Comparison of ENCODE assay signal across 24 cellular contexts in genomic region chr9:68651280-68651893, GRCh38. TPM values are rescaled to one million over a fixed set of nuclear protein-coding genes. Genes with fewer than 3 reads are reported as not detected.
A peak's percentile ranks its signal among the peaks of the same experiment; 100 is the strongest.
DNase-seq lines count a peak whose midpoint lies in the region; ATAC-seq and TF ChIP-seq lines count a peak whose summit lies in the region.
"Had no signal": no experiment of that assay in that cellular context is flagged by ENCODE, and none has a peak within 500 bp of the region (broad histone marks: within the 10 kb centered on the region; RNA-seq: fewer than 3 reads in every experiment).

No MANE protein-coding gene starts in this region.

- H3K4me1 ChIP-seq in uterus = no peaks in the 10 kb centered on the region
- H3K4me1 ChIP-seq: breast epithelium, heart right ventricle, psoas muscle, SJSA1, tibial nerve had no signal

- H3K4me1 Mint-ChIP-seq in activated naive CD4-positive, alpha-beta T cell treated with anti-CD3 and anti-CD28 coated beads for 36 hours (ENCODE audit: low read depth) = peaks cover 23% of the 10 kb centered on the region
- H3K4me1 Mint-ChIP-seq in activated naive CD4-positive, alpha-beta T cell treated with anti-CD3 and anti-CD28 coated beads, Interleukin-2, amount 10 ng/mL, durations not matched to agents 7 days and 5 days = no peaks in the 10 kb centered on the region
- H3K4me1 Mint-ChIP-seq in T-helper 2 cell treated with Interferon-gamma antibody and Interleukin-4, amounts not matched to agents 5 μg/mL and 100 μg/mL, for 36 hours (ENCODE audit: low read depth) = peaks cover 19% of the 10 kb centered on the region
- peaks cover 50 to 75% of the 10 kb centered on the region in 2 donors for H3K4me1 Mint-ChIP-seq in stimulated activated naive B cell treated with anti-CD40 and anti-IgM and Interleukin-4, amounts not matched to agents 10 μg/mL and 1 μg/mL and 100 μg/mL, for 72 hours
- H3K4me1 Mint-ChIP-seq: H9, immature natural killer cell had no signal

- H3K27ac Mint-ChIP-seq in activated naive CD4-positive, alpha-beta T cell treated with anti-CD3 and anti-CD28 coated beads for 36 hours = peak overlapping the region; percentile 22
- no peak overlapping the region for H3K27ac Mint-ChIP-seq in activated naive CD4-positive, alpha-beta T cell treated with anti-CD3 and anti-CD28 coated beads, Interleukin-2, amount 10 ng/mL, durations not matched to agents 7 days and 5 days
- H3K27ac Mint-ChIP-seq in T-helper 2 cell treated with Interferon-gamma antibody and Interleukin-4, amounts not matched to agents 5 μg/mL and 100 μg/mL, for 36 hours = no peak overlapping the region
- H3K27ac Mint-ChIP-seq in stimulated activated naive B cell treated with anti-CD40 and anti-IgM and Interleukin-4, amounts not matched to agents 10 μg/mL and 1 μg/mL and 100 μg/mL, for 72 hours = peak overlapping the region; percentile 91
- H3K27ac Mint-ChIP-seq: CD8-positive, alpha-beta T cell; H9; immature natural killer cell had no signal

- H3K27me3 ChIP-seq in uterus = peaks cover 0 to 6% of the 10 kb centered on the region in 2 donors
- H3K27me3 ChIP-seq: breast epithelium, SJSA1, tibial nerve had no signal

- TF ChIP-seq CTCF in uterus (IDR thresholded peaks at IDR 0.05) (no peak), GM20000 (IDR thresholded peaks at IDR 0.05; ENCODE audit: extremely low read depth, missing control alignments) (no peak)

- no peak for DNase-seq in activated naive CD4-positive, alpha-beta T cell treated with anti-CD3 and anti-CD28 coated beads for 36 hours
- no peak for DNase-seq in activated naive CD4-positive, alpha-beta T cell treated with anti-CD3 and anti-CD28 coated beads, Interleukin-2, amount 10 ng/mL, durations not matched to agents 7 days and 5 days
- peak; percentile 52 for DNase-seq in T-helper 2 cell treated with Interferon-gamma antibody and Interleukin-4, amounts not matched to agents 5 μg/mL and 100 μg/mL, for 36 hours (ENCODE audit: low spot score)
- no peak for DNase-seq in stimulated activated naive B cell treated with anti-CD40 and anti-IgM and Interleukin-4, amounts not matched to agents 10 μg/mL and 1 μg/mL and 100 μg/mL, for 72 hours
- DNase-seq in uterus (no peak), GM20000 (ENCODE audit: low spot score) (no peak), NCI-H510A treated with DMSO at 0.1 percent for 48 hours (lab: John Stamatoyannopoulos, UW) (no peak)
- DNase-seq: activated CD4-positive, CD25-positive, alpha-beta regulatory T cell; activated CD8-positive, alpha-beta memory T cell treated with anti-CD3 and anti-CD28 coated beads, Interleukin-2, amount 50 U/mL, for 48 hours; CD8-positive, alpha-beta T cell; DMS53; H9; heart right ventricle; immature natural killer cell; NCI-H774; psoas muscle; stimulated activated naive CD4-positive, alpha-beta T cell had no signal

- CTCF ChIA-PET in activated naive CD4-positive, alpha-beta T cell treated with anti-CD3 and anti-CD28 coated beads for 36 hours (lab: Charles Lee) = no interaction called here
- CTCF ChIA-PET in activated naive CD4-positive, alpha-beta T cell treated with anti-CD3 and anti-CD28 coated beads, Interleukin-2, amount 10 ng/mL, durations not matched to agents 7 days and 5 days (lab: Charles Lee) = interaction anchor here (1.9 kb wide), 1 partner anchor 68 kb away, joined by 7 read pairs; no protein-coding TSS in a partner anchor

- intact Hi-C loops in activated naive CD4-positive, alpha-beta T cell treated with anti-CD3 and anti-CD28 coated beads for 36 hours (cut with micrococcal nuclease) = loop anchor here (5.0 kb wide), 1 partner anchor 49 kb away; no protein-coding TSS in a partner anchor
- intact Hi-C loops in uterus (cut with DNase I; ENCODE audit: low total_unique reads) = no loop called here

- no peak overlapping the region for H3K4me3 ChIP-seq in uterus
- H3K4me3 ChIP-seq: breast epithelium, coronary artery, heart right ventricle, psoas muscle, SJSA1, tibial nerve had no signal

- no peaks in the 10 kb centered on the region for H3K9me3 ChIP-seq in uterus
- H3K9me3 ChIP-seq: breast epithelium, heart right ventricle, psoas muscle, SJSA1, tibial nerve had no signal

- no peaks in the 10 kb centered on the region for H3K9me3 Mint-ChIP-seq in activated naive CD4-positive, alpha-beta T cell treated with anti-CD3 and anti-CD28 coated beads for 36 hours
- H3K9me3 Mint-ChIP-seq in activated naive CD4-positive, alpha-beta T cell treated with anti-CD3 and anti-CD28 coated beads, Interleukin-2, amount 10 ng/mL, durations not matched to agents 7 days and 5 days = no peaks in the 10 kb centered on the region
- no peaks in the 10 kb centered on the region for H3K9me3 Mint-ChIP-seq in T-helper 2 cell treated with Interferon-gamma antibody and Interleukin-4, amounts not matched to agents 5 μg/mL and 100 μg/mL, for 36 hours
- H3K9me3 Mint-ChIP-seq in stimulated activated naive B cell treated with anti-CD40 and anti-IgM and Interleukin-4, amounts not matched to agents 10 μg/mL and 1 μg/mL and 100 μg/mL, for 72 hours = peaks cover 2 to 3% of the 10 kb centered on the region in 2 donors
- H3K9me3 Mint-ChIP-seq: CD8-positive, alpha-beta T cell; H9; immature natural killer cell had no signal

- TF ChIP-seq POLR2A in uterus (IDR thresholded peaks at IDR 0.05) = no peak

- H3K36me3 Mint-ChIP-seq in activated naive CD4-positive, alpha-beta T cell treated with anti-CD3 and anti-CD28 coated beads for 36 hours (ENCODE audit: low read depth) = no peaks in the 10 kb centered on the region
- H3K36me3 Mint-ChIP-seq in activated naive CD4-positive, alpha-beta T cell treated with anti-CD3 and anti-CD28 coated beads, Interleukin-2, amount 10 ng/mL, durations not matched to agents 7 days and 5 days = no peaks in the 10 kb centered on the region
- H3K36me3 Mint-ChIP-seq in T-helper 2 cell treated with Interferon-gamma antibody and Interleukin-4, amounts not matched to agents 5 μg/mL and 100 μg/mL, for 36 hours (ENCODE audit: low read depth) = no peaks in the 10 kb centered on the region
- H3K36me3 Mint-ChIP-seq in stimulated activated naive B cell treated with anti-CD40 and anti-IgM and Interleukin-4, amounts not matched to agents 10 μg/mL and 1 μg/mL and 100 μg/mL, for 72 hours = peaks cover 0 to 14% of the 10 kb centered on the region in 2 donors
- H3K36me3 Mint-ChIP-seq: CD8-positive, alpha-beta T cell; immature natural killer cell had no signal

- no peak overlapping the region for H3K27ac ChIP-seq in uterus
- H3K27ac ChIP-seq: breast epithelium, coronary artery, heart right ventricle, psoas muscle, SJSA1, tibial nerve had no signal

- H3K36me3 ChIP-seq in uterus = no peaks in the 10 kb centered on the region
- H3K36me3 ChIP-seq: breast epithelium, heart right ventricle, SJSA1, tibial nerve had no signal

- ATAC-seq in GM19025 (IDR thresholded peaks at IDR 0.05; ENCODE audit: low read depth, unreplicated experiment) = peak; percentile 36
- peak; percentile 23 to 31 for ATAC-seq in stimulated activated naive B cell treated with anti-CD40 and anti-IgM and Interleukin-4, amounts not matched to agents 10 μg/mL and 1 μg/mL and 100 μg/mL, for 72 hours (replicated peaks)
- ATAC-seq: CD8-positive, alpha-beta T cell; heart right ventricle; Panc1; psoas muscle had no signal

- H3K4me3 Mint-ChIP-seq in activated naive CD4-positive, alpha-beta T cell treated with anti-CD3 and anti-CD28 coated beads for 36 hours = no peak overlapping the region
- H3K4me3 Mint-ChIP-seq in activated naive CD4-positive, alpha-beta T cell treated with anti-CD3 and anti-CD28 coated beads, Interleukin-2, amount 10 ng/mL, durations not matched to agents 7 days and 5 days = no peak overlapping the region
- H3K4me3 Mint-ChIP-seq in T-helper 2 cell treated with Interferon-gamma antibody and Interleukin-4, amounts not matched to agents 5 μg/mL and 100 μg/mL, for 36 hours = no peak overlapping the region
- peak overlapping the region; percentile 19 to 37 for H3K4me3 Mint-ChIP-seq in stimulated activated naive B cell treated with anti-CD40 and anti-IgM and Interleukin-4, amounts not matched to agents 10 μg/mL and 1 μg/mL and 100 μg/mL, for 72 hours
- H3K4me3 Mint-ChIP-seq: CD8-positive, alpha-beta T cell; H9; immature natural killer cell had no signal

- peaks cover 16% of the 10 kb centered on the region for H3K27me3 Mint-ChIP-seq in activated naive CD4-positive, alpha-beta T cell treated with anti-CD3 and anti-CD28 coated beads for 36 hours (ENCODE audit: low read depth)
- H3K27me3 Mint-ChIP-seq in activated naive CD4-positive, alpha-beta T cell treated with anti-CD3 and anti-CD28 coated beads, Interleukin-2, amount 10 ng/mL, durations not matched to agents 7 days and 5 days = peaks cover 4% of the 10 kb centered on the region
- H3K27me3 Mint-ChIP-seq in T-helper 2 cell treated with Interferon-gamma antibody and Interleukin-4, amounts not matched to agents 5 μg/mL and 100 μg/mL, for 36 hours (ENCODE audit: low read depth) = no peaks in the 10 kb centered on the region
- H3K27me3 Mint-ChIP-seq in stimulated activated naive B cell treated with anti-CD40 and anti-IgM and Interleukin-4, amounts not matched to agents 10 μg/mL and 1 μg/mL and 100 μg/mL, for 72 hours = no peaks in the 10 kb centered on the region

RNA-seq across cellular contexts. Expression of gene PIP5K1B, which starts 53.7 kb away (rescaled TPM):
- under 1 TPM; 0.38 to 0.42 TPM for total RNA-seq in activated naive CD4-positive, alpha-beta T cell treated with anti-CD3 and anti-CD28 coated beads for 36 hours
- 1 to 10 TPM in 3 of 4 donors, under 1 TPM in 1; 0.29 to 8.2 (median 4.1) TPM for total RNA-seq in uterus
- total RNA-seq: M059J, SJSA1 had no signal

Comparison
In these comparisons a context has a peak if more than half of its experiments do, and no peak if none do; other contexts are left out.
1. H3K27ac Mint-ChIP-seq: peak in activated naive CD4-positive, alpha-beta T cell treated with anti-CD3 and anti-CD28 coated beads for 36 hours (single experiment) and stimulated activated naive B cell treated with anti-CD40 and anti-IgM and Interleukin-4, amounts not matched to agents 10 μg/mL and 1 μg/mL and 100 μg/mL, for 72 hours (single experiment); none in activated naive CD4-positive, alpha-beta T cell treated with anti-CD3 and anti-CD28 coated beads, Interleukin-2, amount 10 ng/mL, durations not matched to agents 7 days and 5 days (single experiment) and T-helper 2 cell treated with Interferon-gamma antibody and Interleukin-4, amounts not matched to agents 5 μg/mL and 100 μg/mL, for 36 hours (single experiment).
2. H3K4me3 Mint-ChIP-seq: peak in stimulated activated naive B cell treated with anti-CD40 and anti-IgM and Interleukin-4, amounts not matched to agents 10 μg/mL and 1 μg/mL and 100 μg/mL, for 72 hours (2 of 2); none in activated naive CD4-positive, alpha-beta T cell treated with anti-CD3 and anti-CD28 coated beads for 36 hours (single experiment), activated naive CD4-positive, alpha-beta T cell treated with anti-CD3 and anti-CD28 coated beads, Interleukin-2, amount 10 ng/mL, durations not matched to agents 7 days and 5 days (single experiment) and T-helper 2 cell treated with Interferon-gamma antibody and Interleukin-4, amounts not matched to agents 5 μg/mL and 100 μg/mL, for 36 hours (single experiment).